ENCODE assay signal across 1 cellular context in genomic region chr9:100088202-100088601, GRCh38.
TF ChIP-seq lines count a peak whose summit lies in the region.

No MANE protein-coding gene starts in this region.

TF ChIP-seq in GM23338, 12 proteins besides CTCF, POLR2A, EP300 and RAD21 (continued from another document):
- TF ChIP-seq, protein P1, sequence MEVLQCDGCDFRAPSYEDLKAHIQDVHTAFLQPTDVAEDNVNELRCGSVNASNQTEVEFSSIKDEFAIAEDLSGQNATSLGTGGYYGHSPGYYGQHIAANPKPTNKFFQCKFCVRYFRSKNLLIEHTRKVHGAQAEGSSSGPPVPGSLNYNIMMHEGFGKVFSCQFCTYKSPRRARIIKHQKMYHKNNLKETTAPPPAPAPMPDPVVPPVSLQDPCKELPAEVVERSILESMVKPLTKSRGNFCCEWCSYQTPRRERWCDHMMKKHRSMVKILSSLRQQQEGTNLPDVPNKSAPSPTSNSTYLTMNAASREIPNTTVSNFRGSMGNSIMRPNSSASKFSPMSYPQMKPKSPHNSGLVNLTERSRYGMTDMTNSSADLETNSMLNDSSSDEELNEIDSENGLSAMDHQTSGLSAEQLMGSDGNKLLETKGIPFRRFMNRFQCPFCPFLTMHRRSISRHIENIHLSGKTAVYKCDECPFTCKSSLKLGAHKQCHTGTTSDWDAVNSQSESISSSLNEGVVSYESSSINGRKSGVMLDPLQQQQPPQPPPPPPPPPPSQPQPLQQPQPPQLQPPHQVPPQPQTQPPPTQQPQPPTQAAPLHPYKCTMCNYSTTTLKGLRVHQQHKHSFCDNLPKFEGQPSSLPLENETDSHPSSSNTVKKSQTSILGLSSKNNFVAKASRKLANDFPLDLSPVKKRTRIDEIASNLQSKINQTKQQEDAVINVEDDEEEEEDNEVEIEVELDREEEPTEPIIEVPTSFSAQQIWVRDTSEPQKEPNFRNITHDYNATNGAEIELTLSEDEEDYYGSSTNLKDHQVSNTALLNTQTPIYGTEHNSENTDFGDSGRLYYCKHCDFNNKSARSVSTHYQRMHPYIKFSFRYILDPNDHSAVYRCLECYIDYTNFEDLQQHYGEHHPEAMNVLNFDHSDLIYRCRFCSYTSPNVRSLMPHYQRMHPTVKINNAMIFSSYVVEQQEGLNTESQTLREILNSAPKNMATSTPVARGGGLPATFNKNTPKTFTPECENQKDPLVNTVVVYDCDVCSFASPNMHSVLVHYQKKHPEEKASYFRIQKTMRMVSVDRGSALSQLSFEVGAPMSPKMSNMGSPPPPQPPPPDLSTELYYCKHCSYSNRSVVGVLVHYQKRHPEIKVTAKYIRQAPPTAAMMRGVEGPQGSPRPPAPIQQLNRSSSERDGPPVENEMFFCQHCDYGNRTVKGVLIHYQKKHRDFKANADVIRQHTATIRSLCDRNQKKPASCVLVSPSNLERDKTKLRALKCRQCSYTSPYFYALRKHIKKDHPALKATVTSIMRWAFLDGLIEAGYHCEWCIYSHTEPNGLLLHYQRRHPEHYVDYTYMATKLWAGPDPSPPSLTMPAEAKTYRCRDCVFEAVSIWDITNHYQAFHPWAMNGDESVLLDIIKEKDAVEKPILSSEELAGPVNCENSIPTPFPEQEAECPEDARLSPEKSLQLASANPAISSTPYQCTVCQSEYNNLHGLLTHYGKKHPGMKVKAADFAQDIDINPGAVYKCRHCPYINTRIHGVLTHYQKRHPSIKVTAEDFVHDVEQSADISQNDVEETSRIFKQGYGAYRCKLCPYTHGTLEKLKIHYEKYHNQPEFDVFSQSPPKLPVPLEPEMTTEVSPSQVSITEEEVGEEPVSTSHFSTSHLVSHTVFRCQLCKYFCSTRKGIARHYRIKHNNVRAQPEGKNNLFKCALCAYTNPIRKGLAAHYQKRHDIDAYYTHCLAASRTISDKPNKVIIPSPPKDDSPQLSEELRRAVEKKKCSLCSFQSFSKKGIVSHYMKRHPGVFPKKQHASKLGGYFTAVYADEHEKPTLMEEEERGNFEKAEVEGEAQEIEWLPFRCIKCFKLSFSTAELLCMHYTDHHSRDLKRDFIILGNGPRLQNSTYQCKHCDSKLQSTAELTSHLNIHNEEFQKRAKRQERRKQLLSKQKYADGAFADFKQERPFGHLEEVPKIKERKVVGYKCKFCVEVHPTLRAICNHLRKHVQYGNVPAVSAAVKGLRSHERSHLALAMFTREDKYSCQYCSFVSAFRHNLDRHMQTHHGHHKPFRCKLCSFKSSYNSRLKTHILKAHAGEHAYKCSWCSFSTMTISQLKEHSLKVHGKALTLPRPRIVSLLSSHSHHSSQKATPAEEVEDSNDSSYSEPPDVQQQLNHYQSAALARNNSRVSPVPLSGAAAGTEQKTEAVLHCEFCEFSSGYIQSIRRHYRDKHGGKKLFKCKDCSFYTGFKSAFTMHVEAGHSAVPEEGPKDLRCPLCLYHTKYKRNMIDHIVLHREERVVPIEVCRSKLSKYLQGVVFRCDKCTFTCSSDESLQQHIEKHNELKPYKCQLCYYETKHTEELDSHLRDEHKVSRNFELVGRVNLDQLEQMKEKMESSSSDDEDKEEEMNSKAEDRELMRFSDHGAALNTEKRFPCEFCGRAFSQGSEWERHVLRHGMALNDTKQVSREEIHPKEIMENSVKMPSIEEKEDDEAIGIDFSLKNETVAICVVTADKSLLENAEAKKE (CRISPR knock-in tag; IDR thresholded peaks at IDR 0.05) = no peak
- no peak for TF ChIP-seq STAT1 (IDR thresholded peaks at IDR 0.05; ENCODE audit: unreplicated experiment)
- TF ChIP-seq CREB1 (CRISPR knock-in tag; IDR thresholded peaks at IDR 0.05; ENCODE audit: low read depth) = no peak
- no peak for TF ChIP-seq EZH2 (IDR thresholded peaks at IDR 0.05; ENCODE audit: low read depth, unreplicated experiment)
- TF ChIP-seq JUNB (IDR thresholded peaks at IDR 0.05; ENCODE audit: unreplicated experiment) = no peak
- TF ChIP-seq POLR2AphosphoS5 (IDR thresholded peaks at IDR 0.05; ENCODE audit: low read depth) = no peak
